Comparison of ENCODE assay signal across 32 cellular contexts in the genomic region with DNA sequence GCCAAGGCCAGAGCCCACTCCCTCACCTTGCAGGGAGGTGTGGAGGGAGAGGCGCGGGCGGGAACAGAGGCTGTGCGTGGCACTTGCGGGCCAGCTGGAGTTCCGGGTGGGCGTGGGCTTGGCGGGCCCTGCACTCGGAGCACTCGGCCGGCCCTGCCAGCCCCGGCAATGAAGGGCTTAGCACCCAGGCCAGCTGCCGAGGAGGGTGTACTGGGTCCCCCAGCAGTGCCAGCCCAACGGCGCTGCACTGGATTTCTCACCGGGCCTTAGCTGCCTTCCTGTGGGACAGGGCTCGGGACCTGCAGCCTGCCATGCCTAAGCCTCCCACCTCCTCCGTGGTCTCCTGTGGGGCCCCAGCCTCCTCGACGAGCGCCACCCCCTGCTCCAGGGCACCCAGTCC.
DNase-seq lines count a peak whose midpoint lies in the region; TF ChIP-seq lines count a peak whose summit lies in the region.
"Had no signal": no experiment of that assay in that cellular context is flagged by ENCODE, and none has a peak within 500 bp of the region (broad histone marks: within the 10 kb centered on the region; RNA-seq: fewer than 3 reads in every experiment).

No MANE protein-coding gene starts in this region.

- no peak overlapping the region for H3K4me3 Mint-ChIP-seq in chondrocyte (ENCODE audit: unreplicated experiment)
- H3K4me3 Mint-ChIP-seq in dendritic cell treated with granulocyte-macrophage colony-stimulating factor and Interleukin-4, amounts not matched to agents 40 ng/mL and 50 ng/mL, for 4 days, result no peak overlapping the region
- H3K4me3 Mint-ChIP-seq: B cell; CD14-positive monocyte; CD4-positive, alpha-beta memory T cell; CD4-positive, alpha-beta T cell; CD4-positive, CD25-positive, alpha-beta regulatory T cell; CD8-positive, alpha-beta T cell had no signal

- H3K27me3 Mint-ChIP-seq in chondrocyte (ENCODE audit: low read depth), result no peaks in the 10 kb centered on the region
- peaks cover 25% of the 10 kb centered on the region for H3K27me3 Mint-ChIP-seq in dendritic cell treated with granulocyte-macrophage colony-stimulating factor and Interleukin-4, amounts not matched to agents 40 ng/mL and 50 ng/mL, for 4 days
- H3K27me3 Mint-ChIP-seq: B cell; CD4-positive, alpha-beta memory T cell; CD4-positive, alpha-beta T cell had no signal

- H3K4me2 ChIP-seq in neuronal stem cell (ENCODE audit: insufficient read depth, low read length, poor library complexity, severe bottlenecking), result no peak overlapping the region
- H3K4me2 ChIP-seq: A549; BLaER1; BLaER1 treated with 17β-estradiol and CSF1 and Interleukin-3, amounts not matched to agents 10 nM and 100 nM had no signal

- peak overlapping the region; percentile 48 for H3K18ac ChIP-seq in neuronal stem cell (ENCODE audit: low read length)

- H4K8ac ChIP-seq in neuronal stem cell (ENCODE audit: low read depth, low read length), result no peak overlapping the region

- H3K36me3 ChIP-seq in neuronal stem cell (replicated peaks in 1 of 2; ENCODE audit: control insufficient read depth in 2 of 2, insufficient read depth in 2 of 2, low read length in 2 of 2), result no peaks in the 10 kb centered on the region
- H3K36me3 ChIP-seq: BE2C had no signal

- no peak overlapping the region for H2BK5ac ChIP-seq in neuronal stem cell (ENCODE audit: low read length)

- DNase-seq in chondrocyte (ENCODE audit: low spot score) (peak; percentile 86), neuronal stem cell (ENCODE audit: low spot score) (no peak), DMS 273 treated with DMSO at 0.1 percent for 48 hours (lab: John Stamatoyannopoulos, UW) (no peak), NCI-H82 (lab: John Stamatoyannopoulos, UW) (no peak), NCI-H1048 (lab: John Stamatoyannopoulos, UW) (no peak)
- DNase-seq: 8988T; ACHN; AML-193; BE2C; C1 segment of cervical spinal cord; Caco-2; Calu3; CD4-positive, alpha-beta memory T cell; CD4-positive, alpha-beta T cell; CD4-positive, CD25-positive, alpha-beta regulatory T cell; CD8-positive, alpha-beta memory T cell; CD8-positive, alpha-beta T cell; COR-L47; DMS153; DMS53; DMS79; DMS79 treated with DMSO at 0.1 percent for 48 hours; DND-41; EL had no signal

- H2BK12ac ChIP-seq in neuronal stem cell (ENCODE audit: low read length), result no peak overlapping the region

- WGBS in neuronal stem cell (ENCODE audit: extremely low coverage in 2 of 2, insufficient read length in 2 of 2, insufficient replicate concordance in 1 of 2), 2 donors, result no CpG with 5 or more reads among the region's 21 CpGs

- H3K79me1 ChIP-seq in neuronal stem cell (ENCODE audit: low read depth, low read length), result no peaks in the 10 kb centered on the region

- no peaks in the 10 kb centered on the region for H3K9me3 ChIP-seq in neuronal stem cell (replicated peaks in 1 of 2; ENCODE audit: control insufficient read depth in 2 of 2, insufficient read depth in 1 of 2, low read depth in 1 of 2, low read length in 2 of 2)
- H3K9me3 ChIP-seq: A549, BE2C, Caco-2 had no signal

- H2BK120ac ChIP-seq in neuronal stem cell (ENCODE audit: low read depth, low read length), result no peak overlapping the region

- TF ChIP-seq CTCF in chondrocyte (IDR thresholded peaks at IDR 0.05), result no peak

- peaks cover 11% of the 10 kb centered on the region for H3K9me3 Mint-ChIP-seq in chondrocyte (ENCODE audit: low read depth)
- H3K9me3 Mint-ChIP-seq in dendritic cell treated with granulocyte-macrophage colony-stimulating factor and Interleukin-4, amounts not matched to agents 40 ng/mL and 50 ng/mL, for 4 days, result peaks cover 17% of the 10 kb centered on the region

- H2AFZ ChIP-seq in neuronal stem cell (ENCODE audit: low read length), result no peak overlapping the region

- H3K23ac ChIP-seq in neuronal stem cell (ENCODE audit: low read depth, low read length, poor library complexity), result no peak overlapping the region

- H3K4ac ChIP-seq in neuronal stem cell (ENCODE audit: low read length), result no peak overlapping the region

- no peak overlapping the region for H2BK15ac ChIP-seq in neuronal stem cell (ENCODE audit: low read length)

- H4K91ac ChIP-seq in neuronal stem cell (ENCODE audit: low read depth, low read length, poor library complexity), result no peak overlapping the region

- H3K4me1 ChIP-seq in neuronal stem cell (ENCODE audit: control insufficient read depth in 2 of 2, insufficient read depth in 1 of 2, low read depth in 1 of 2, low read length in 2 of 2), result no peaks in the 10 kb centered on the region
- H3K4me1 ChIP-seq: A549, BLaER1, Caco-2 had no signal

- H3K36me3 Mint-ChIP-seq in chondrocyte (ENCODE audit: low read depth), result peaks cover 6% of the 10 kb centered on the region
- H3K36me3 Mint-ChIP-seq in dendritic cell treated with granulocyte-macrophage colony-stimulating factor and Interleukin-4, amounts not matched to agents 40 ng/mL and 50 ng/mL, for 4 days (ENCODE audit: low read depth), result peaks cover 14% of the 10 kb centered on the region
- H3K36me3 Mint-ChIP-seq: CD4-positive, CD25-positive, alpha-beta regulatory T cell; CD8-positive, alpha-beta T cell had no signal

- H2AK5ac ChIP-seq in neuronal stem cell (ENCODE audit: low read depth, low read length), result no peak overlapping the region

- intact Hi-C loops in dendritic cell treated with granulocyte-macrophage colony-stimulating factor and Interleukin-4, amounts not matched to agents 40 ng/mL and 50 ng/mL, for 4 days (cut with micrococcal nuclease), result no loop called here

- H3K9ac ChIP-seq in neuronal stem cell (ENCODE audit: low read depth, low read length, poor library complexity), result no peak overlapping the region
- H3K9ac ChIP-seq: BLaER1; BLaER1 treated with 17β-estradiol and CSF1 and Interleukin-3, amounts not matched to agents 10 nM and 100 nM had no signal

- no peak overlapping the region for H3K27ac ChIP-seq in neuronal stem cell (replicated peaks; ENCODE audit: low read length)
- H3K27ac ChIP-seq: 22Rv1; A549; BLaER1; BLaER1 treated with 17β-estradiol and CSF1 and Interleukin-3, amounts not matched to agents 10 nM and 100 nM; C4-2B had no signal

- H3K14ac ChIP-seq in neuronal stem cell (ENCODE audit: low read length), result no peak overlapping the region

- H3K27ac Mint-ChIP-seq in chondrocyte (ENCODE audit: unreplicated experiment), result no peak overlapping the region
- H3K27ac Mint-ChIP-seq in dendritic cell treated with granulocyte-macrophage colony-stimulating factor and Interleukin-4, amounts not matched to agents 40 ng/mL and 50 ng/mL, for 4 days, result peak overlapping the region; percentile 37
- H3K27ac Mint-ChIP-seq: B cell; CD4-positive, alpha-beta memory T cell; CD4-positive, alpha-beta T cell; CD4-positive, CD25-positive, alpha-beta regulatory T cell; CD8-positive, alpha-beta memory T cell; CD8-positive, alpha-beta T cell had no signal

- H3K4me1 Mint-ChIP-seq in chondrocyte (ENCODE audit: low read depth), result no peaks in the 10 kb centered on the region
- peaks cover 13% of the 10 kb centered on the region for H3K4me1 Mint-ChIP-seq in dendritic cell treated with granulocyte-macrophage colony-stimulating factor and Interleukin-4, amounts not matched to agents 40 ng/mL and 50 ng/mL, for 4 days (ENCODE audit: low read depth)
- H3K4me1 Mint-ChIP-seq: B cell; CD4-positive, alpha-beta memory T cell had no signal

- H3K4me3 ChIP-seq in neuronal stem cell (ENCODE audit: low read length in 2 of 2), result no peak overlapping the region
- H3K4me3 ChIP-seq: A549; BLaER1; BLaER1 treated with 17β-estradiol and CSF1 and Interleukin-3, amounts not matched to agents 10 nM and 100 nM had no signal

- no peaks in the 10 kb centered on the region for H3K27me3 ChIP-seq in neuronal stem cell (ENCODE audit: control insufficient read depth in 3 of 3, insufficient read depth in 3 of 3, low read depth in 1 of 3, low read length in 3 of 3)
- H3K27me3 ChIP-seq: BE2C; BLaER1; BLaER1 treated with 17β-estradiol and CSF1 and Interleukin-3, amounts not matched to agents 10 nM and 100 nM had no signal
